Comparison of ENCODE assay signal across 10 cellular contexts in genomic region chr1:97727029-97727428, GRCh38.
"Had no signal": no experiment of that assay in that cellular context is flagged by ENCODE, and none has a peak within 500 bp of the region (broad histone marks: within the 10 kb centered on the region; RNA-seq: fewer than 3 reads in every experiment).

No MANE protein-coding gene starts in this region.

- H3K4me1 ChIP-seq: HAP-1 had no signal

- H3K36me3 Mint-ChIP-seq: IgD-negative memory B cell had no signal

- FAIRE-seq: H1, HepG2 had no signal

- DNase-seq: H7, KBM-7 had no signal

- H3K36me3 ChIP-seq: HAP-1 had no signal

- ATAC-seq: GM23338, HCT116, HepG2 had no signal

- H3K27ac Mint-ChIP-seq: GM23338, HFFc6, IgD-negative memory B cell had no signal

- H3K27ac ChIP-seq: HL-60 had no signal

- H3K4me3 Mint-ChIP-seq: GM23338, HFFc6, IgD-negative memory B cell had no signal

- H3K4me3 ChIP-seq: GM23338, HAP-1 had no signal

- H3K9me3 ChIP-seq: HAP-1 had no signal

- H3K9me3 Mint-ChIP-seq: GM23338 had no signal

- H3K4me1 Mint-ChIP-seq: GM23338, IgD-negative memory B cell had no signal

- H3K27me3 Mint-ChIP-seq: IgD-negative memory B cell had no signal
